21 cellular contexts compared by ENCODE assay signal in genomic region chr3:9225268-9225667, GRCh38. TPM values are rescaled to one million over a fixed set of nuclear protein-coding genes. Genes with fewer than 3 reads are reported as not detected.
DNase-seq lines count a peak whose midpoint lies in the region; ATAC-seq, FAIRE-seq and TF ChIP-seq lines count a peak whose summit lies in the region.
"Had no signal": no experiment of that assay in that cellular context is flagged by ENCODE, and none has a peak within 500 bp of the region (broad histone marks: within the 10 kb centered on the region; RNA-seq: fewer than 3 reads in every experiment).

No MANE protein-coding gene starts in this region.

- H3K23me2 ChIP-seq in H1 (ENCODE audit: low read depth, low read length), result no peaks in the 10 kb centered on the region

- no peak overlapping the region for H4K91ac ChIP-seq in H1 (replicated peaks; ENCODE audit: insufficient read length, low read length)

- no peak overlapping the region for H3K4ac ChIP-seq in H1 (replicated peaks; ENCODE audit: insufficient read length, low read depth, low read length)

- H3K27ac Mint-ChIP-seq in neural progenitor cell, result peak overlapping the region; percentile 5
- H3K27ac Mint-ChIP-seq: B cell had no signal

- no peak for TF ChIP-seq EP300 in H1 (IDR thresholded peaks at IDR 0.05; ENCODE audit: borderline replicate concordance in 1 of 2, low read depth in 2 of 2, low read length in 2 of 2)

- no peak for TF ChIP-seq POLR2A in H1 (IDR thresholded peaks at IDR 0.05; ENCODE audit: control extremely low read depth in 1 of 2, low read depth in 2 of 2, low read length in 2 of 2)

- peak overlapping the region; percentile 44 for H3K18ac ChIP-seq in H1 (ENCODE audit: extremely low read depth, low read length)

- H3K9ac ChIP-seq in H1 (replicated peaks in 1 of 4; ENCODE audit: extremely low read depth in 1 of 4, low read depth in 3 of 4, low read length in 3 of 4) (no peak overlapping the region), neural progenitor cell (no peak overlapping the region)

- H3K27ac ChIP-seq in H1 (ENCODE audit: low read depth, low read length) (no peak overlapping the region), neural progenitor cell (no peak overlapping the region)
- H3K27ac ChIP-seq: HL-60, Peyer's patch had no signal

- peaks cover 5% of the 10 kb centered on the region for H3K27me3 Mint-ChIP-seq in neural progenitor cell (ENCODE audit: insufficient read depth, low read depth)
- H3K27me3 Mint-ChIP-seq: B cell had no signal

- FAIRE-seq in H1 (lab: Jason Lieb, UNC), result no peak

- in situ Hi-C loops in GM13976 (cut with MboI; ENCODE audit: low sequenced_read_pairs, unreplicated experiment), result no loop called here

- H4K5ac ChIP-seq in H1 (ENCODE audit: insufficient read length, low read depth, low read length), result no peak overlapping the region

- no peak overlapping the region for H3K14ac ChIP-seq in H1 (ENCODE audit: insufficient read length)

- H2AK5ac ChIP-seq in H1 (ENCODE audit: low read depth, low read length), result no peak overlapping the region

- CTCF ChIA-PET in H1 (lab: Charles Lee; ENCODE audit: partially characterized antibody), result interaction anchor here (0.7 to 2.1 kb wide), 10 partner anchors 11 to 236 kb away, joined by 3 to 8 read pairs (median 3); partner anchors contain the start of gene SRGAP3

- no peak overlapping the region for H3K56ac ChIP-seq in H1 (replicated peaks; ENCODE audit: insufficient read length, low read depth, low read length)

- H3K4me1 ChIP-seq in H1 (replicated peaks in 1 of 4; ENCODE audit: control insufficient read depth in 3 of 4, insufficient read depth in 4 of 4, low read length in 3 of 4) (peaks cover 9 to 17% (median 14%) of the 10 kb centered on the region in 4 experiments), neural progenitor cell (peaks cover 23% of the 10 kb centered on the region)
- H3K4me1 ChIP-seq: Peyer's patch had no signal

- no peak overlapping the region for H3K23ac ChIP-seq in H1 (ENCODE audit: insufficient read length)

- peak overlapping the region in 1 of 2 experiments; percentile 30; a peak in 3 of 4 replicates for H3K4me2 ChIP-seq in H1 (ENCODE audit: insufficient read depth in 1 of 2, low read depth in 2 of 2, low read length in 2 of 2)
- peak overlapping the region; percentile 46 for H3K4me2 ChIP-seq in neural progenitor cell

- H3K79me2 ChIP-seq in H1 (ENCODE audit: control insufficient read depth in 1 of 2, insufficient read depth in 2 of 2, low read length in 2 of 2) (no peaks in the 10 kb centered on the region), neural progenitor cell (ENCODE audit: low read depth) (peaks cover 16% of the 10 kb centered on the region)

- H3K27me3 ChIP-seq in H1 (replicated peaks in 1 of 4; ENCODE audit: control insufficient read depth in 3 of 4, extremely low read depth in 1 of 4, insufficient read depth in 3 of 4, low read length in 3 of 4) (no peaks in the 10 kb centered on the region; a peak in 2 of 7 replicates), neural progenitor cell (no peaks in the 10 kb centered on the region)
- H3K27me3 ChIP-seq: Peyer's patch had no signal

- DNase-seq in GM13976 (ENCODE audit: low spot score) (peak; percentile 25), NCI-H69 (lab: John Stamatoyannopoulos, UW) (peak; percentile 64), H1 (ENCODE audit: low read depth in 1 of 2, low spot score in 2 of 2) (no peak), neural progenitor cell (ENCODE audit: low spot score) (no peak), iPS-NIHi11 (ENCODE audit: low spot score) (no peak)
- no peak for DNase-seq in activated T-cell treated with anti-CD3 and anti-CD28 coated beads, Interleukin-2, amount 50 U/mL, for 48 hours
- DNase-seq: GDM1; KG1; NCI-H1105; NCI-H146; NCI-H2029; NCI-H2227 treated with DMSO at 0.1 percent for 48 hours; NCI-H510A; NCI-H774; NK-92 treated with Interleukin-12 subunit alpha and Interleukin-12 subunit beta, amount 100 ng/mL, for 24 hours; Peyer's patch had no signal

- no peak overlapping the region for H4K8ac ChIP-seq in H1 (ENCODE audit: extremely low read depth, insufficient read depth, low read length)

- ATAC-seq in GM18907 (IDR thresholded peaks at IDR 0.05; ENCODE audit: unreplicated experiment), result no peak
- no peak for ATAC-seq in HG02840 (IDR thresholded peaks at IDR 0.05; ENCODE audit: low FRiP score, unreplicated experiment)

- H3K36me3 ChIP-seq in H1 (ENCODE audit: control insufficient read depth in 2 of 4, insufficient read depth in 4 of 4, low read length in 3 of 4) (no peaks in the 10 kb centered on the region), neural progenitor cell (no peaks in the 10 kb centered on the region)
- H3K36me3 ChIP-seq: Peyer's patch had no signal

- peaks cover 0 to 1% of the 10 kb centered on the region in 2 experiments for H4K20me1 ChIP-seq in H1 (replicated peaks in 1 of 2; ENCODE audit: control insufficient read depth in 1 of 2, insufficient read depth in 2 of 2, low read length in 2 of 2)
- H4K20me1 ChIP-seq in neural progenitor cell (ENCODE audit: low read depth), result peaks cover 56% of the 10 kb centered on the region

- no peak for TF ChIP-seq CTCF in GM13976 (IDR thresholded peaks at IDR 0.05; ENCODE audit: borderline replicate concordance, control extremely low read depth, extremely low read depth, insufficient read depth, missing control alignments)
- no peak for TF ChIP-seq CTCF in H1 (IDR thresholded peaks at IDR 0.05; ENCODE audit: control extremely low read depth in 1 of 3, insufficient read depth in 1 of 3, low read depth in 1 of 3, low read length in 3 of 3)
- no peak for TF ChIP-seq CTCF in neural progenitor cell (IDR thresholded peaks at IDR 0.05)

- H3K4me3 ChIP-seq in H1 (ENCODE audit: extremely low read depth in 1 of 4, insufficient read depth in 2 of 4, low read depth in 3 of 4, low read length in 4 of 4) (no peak overlapping the region), neural progenitor cell (no peak overlapping the region)
- H3K4me3 ChIP-seq: Peyer's patch had no signal

- WGBS in H1 (ENCODE audit: extremely low coverage in 1 of 2, insufficient coverage in 1 of 2, insufficient read length in 1 of 2, insufficient replicate concordance in 2 of 2, low coverage in 1 of 2, low lambda C conversion rate in 2 of 2, missing lambda C conversion rate in 1 of 2), 2 experiments, result 77% methylated on average over 1 of the region's 1 CpG; no CpG with 5 or more reads in 1 of the 2 experiments

- H2BK5ac ChIP-seq in H1 (ENCODE audit: low read depth, low read length), result no peak overlapping the region; the same call in 1 of the 2 replicates

- TF ChIP-seq RAD21 in H1 (IDR thresholded peaks at IDR 0.05 in 1 of 2, conservative IDR thresholded peaks at IDR 0.05 in 1 of 2; ENCODE audit: low read depth in 2 of 2, low read length in 2 of 2), result no peak

- POLR2A ChIA-PET in H1 (lab: Charles Lee; ENCODE audit: partially characterized antibody), result interaction anchor here (0.8 to 1.1 kb wide), 2 partner anchors 10 to 25 kb away, joined by 3 read pairs; partner anchors contain the start of gene SRGAP3

- H2BK15ac ChIP-seq in H1 (ENCODE audit: low read length), result no peak overlapping the region

- peaks cover 7% of the 10 kb centered on the region for H3F3A ChIP-seq in neural progenitor cell (ENCODE audit: low read depth)

- no peak overlapping the region for H2AFZ ChIP-seq in H1 (ENCODE audit: low read length)
- H2AFZ ChIP-seq in neural progenitor cell (replicated peaks), result no peak overlapping the region

- H3K9me3 ChIP-seq in H1 (ENCODE audit: insufficient read depth in 2 of 2, low read depth in 1 of 2, low read length in 1 of 2), result no peaks in the 10 kb centered on the region
- no peaks in the 10 kb centered on the region for H3K9me3 ChIP-seq in neural progenitor cell (ENCODE audit: low read depth)
- H3K9me3 ChIP-seq: Peyer's patch had no signal

- peak overlapping the region; percentile 66; the same call in 1 of the 2 replicates for H2BK20ac ChIP-seq in H1 (ENCODE audit: low read length)

- H3K4me3 Mint-ChIP-seq in neural progenitor cell, result no peak overlapping the region
- H3K4me3 Mint-ChIP-seq: B cell, CD14-positive monocyte had no signal

- H3K79me1 ChIP-seq in H1 (ENCODE audit: low read depth, low read length), result no peaks in the 10 kb centered on the region

- H2BK120ac ChIP-seq in H1 (replicated peaks; ENCODE audit: low read depth, low read length), result no peak overlapping the region

- peaks cover 2% of the 10 kb centered on the region for H3K9me3 Mint-ChIP-seq in neural progenitor cell
- H3K9me3 Mint-ChIP-seq: CD14-positive monocyte had no signal

- peaks cover 75% of the 10 kb centered on the region for H3K4me1 Mint-ChIP-seq in neural progenitor cell
- H3K4me1 Mint-ChIP-seq: B cell had no signal

- peaks cover 28% of the 10 kb centered on the region for H3K36me3 Mint-ChIP-seq in neural progenitor cell
- H3K36me3 Mint-ChIP-seq: CD14-positive monocyte had no signal

- peak overlapping the region; percentile 53; the same call in 1 of the 2 replicates for H2BK12ac ChIP-seq in H1 (ENCODE audit: low read depth, low read length)

TF ChIP-seq in H1, 55 proteins besides CTCF, POLR2A, EP300 and RAD21 (continues in another document):
- TF ChIP-seq SIRT6 (IDR thresholded peaks at IDR 0.05; ENCODE audit: low read length) (no peak), E2F6 (IDR thresholded peaks at IDR 0.05) (no peak), FOSL1 (IDR thresholded peaks at IDR 0.05; ENCODE audit: insufficient read depth, low read depth, low read length) (no peak), POU5F1 (IDR thresholded peaks at IDR 0.05; ENCODE audit: low read depth, low read length) (no peak), TAF1 (IDR thresholded peaks at IDR 0.05; ENCODE audit: low read depth, low read length) (no peak), EGR1 (IDR thresholded peaks at IDR 0.05; ENCODE audit: borderline replicate concordance, low read depth, low read length) (no peak), TBP (IDR thresholded peaks at IDR 0.05; ENCODE audit: low read depth, low read length) (no peak), RFX5 (IDR thresholded peaks at IDR 0.05; ENCODE audit: borderline replicate concordance, low read depth, low read length) (no peak), SRF (IDR thresholded peaks at IDR 0.05; ENCODE audit: low read depth, low read length) (no peak)

RNA-seq across cellular contexts. Expression of gene SRGAP3, which starts 24.2 kb away (rescaled TPM):
- 9.4 and 11.4 TPM in 2 replicates for total RNA-seq in H1 (2021; fragmentation: NEBNext Ultra II Directional; extraction: Animal tissue kit (Norgen Biotek cat#: 25700))
- polyA plus RNA-seq in H1 (2011; rRNA removed), result 5.8 and 7.1 TPM in 2 replicates
- 8.0 TPM for polyA plus RNA-seq in H1 (2011; cell fraction: cytosol; rRNA removed)
- polyA plus RNA-seq in H1 (2011; cell fraction: nucleus; rRNA removed), result 17.1 TPM
- polyA plus RNA-seq in H1 (2012, experiment 1 of 2), result 5.4 to 8.5 TPM (median 6.9 TPM) in 4 replicates
- polyA plus RNA-seq in H1 (2012, experiment 2 of 2), result 0.88 TPM
- 3.8 TPM for polyA plus RNA-seq in H1 (2013, experiment 1 of 2)
- polyA plus RNA-seq in H1 (2013, experiment 2 of 2), result 3.6 TPM
- polyA minus RNA-seq in H1 (2011; rRNA and poly(A)+ RNA removed), result 19.3 and 22.0 TPM in 2 replicates
- polyA minus RNA-seq in H1 (2011; cell fraction: cytosol; rRNA and poly(A)+ RNA removed), result 7.9 TPM
- polyA minus RNA-seq in H1 (2011; cell fraction: nucleus; rRNA and poly(A)+ RNA removed), result 38.8 TPM
- 35.7 and 59.3 TPM in 2 replicates for total RNA-seq in neural progenitor cell (ENCODE audit: low replicate concordance)

Comparison
In these comparisons a context has a peak if more than half of its experiments do, and no peak if none do; other contexts are left out.
1. DNase-seq: peak in GM13976 (single experiment) and NCI-H69 (single experiment); none in H1 (0 of 2), neural progenitor cell (single experiment), activated T-cell treated with anti-CD3 and anti-CD28 coated beads, Interleukin-2, amount 50 U/mL, for 48 hours (0 of 2) and iPS-NIHi11 (single experiment).